In genomic region chr15:101455291-101455916, GRCh38 we compare ENCODE assay signal across 10 cellular contexts. TPM values are rescaled to one million over a fixed set of nuclear protein-coding genes. Genes with fewer than 3 reads are reported as not detected.
DNase-seq lines count a peak whose midpoint lies in the region; ATAC-seq and TF ChIP-seq lines count a peak whose summit lies in the region.
"Had no signal": no experiment of that assay in that cellular context is flagged by ENCODE, and none has a peak within 500 bp of the region (broad histone marks: within the 10 kb centered on the region; RNA-seq: fewer than 3 reads in every experiment).

No MANE protein-coding gene starts in this region.

- no peak overlapping the region; the same call in 1 of the 2 replicates for H3K4me3 Mint-ChIP-seq in HFFc6
- no peak overlapping the region for H3K4me3 Mint-ChIP-seq in type B pancreatic cell

- H3K4me1 Mint-ChIP-seq in HFFc6 (ENCODE audit: low read depth): peaks cover 19% of the 10 kb centered on the region
- H3K4me1 Mint-ChIP-seq in type B pancreatic cell (ENCODE audit: unreplicated experiment): peaks cover 47% of the 10 kb centered on the region

- TF ChIP-seq POLR2A in gastrocnemius medialis (IDR thresholded peaks at IDR 0.05): peak; percentile 41 to 65

- intact Hi-C loops in Right ventricle myocardium superior (cut with DNase I) (no loop called here), gastrocnemius medialis (cut with DNase I; ENCODE audit: low total_unique reads) (loop anchor here (1.0 to 10.0 kb wide), 2 partner anchors 45 to 189 kb away; no protein-coding TSS in a partner anchor)

- TF ChIP-seq CTCF in HFFc6 (IDR thresholded peaks at IDR 0.05): no peak
- TF ChIP-seq CTCF in gastrocnemius medialis (IDR thresholded peaks at IDR 0.05 in 4 of 5, conservative IDR thresholded peaks at IDR 0.05 in 1 of 5): no peak
- TF ChIP-seq CTCF in type B pancreatic cell (conservative IDR thresholded peaks at IDR 0.05): no peak

- H3K9me3 Mint-ChIP-seq in HFFc6: no peaks in the 10 kb centered on the region
- H3K9me3 Mint-ChIP-seq in type B pancreatic cell: no peaks in the 10 kb centered on the region
- H3K9me3 Mint-ChIP-seq: activated naive CD4-positive, alpha-beta T cell treated with anti-CD3 and anti-CD28 coated beads, Interleukin-2, amount 50 U/mL, for 72 hours had no signal

- ATAC-seq in Right ventricle myocardium superior (ENCODE audit: poor library complexity): peak; percentile 43
- ATAC-seq in gastrocnemius medialis: peak; percentile 92 to 94
- ATAC-seq: gastroesophageal sphincter had no signal

- H3K27me3 ChIP-seq in gastrocnemius medialis: no peaks in the 10 kb centered on the region

- peaks cover 32 to 41% of the 10 kb centered on the region in 2 donors for H3K4me1 ChIP-seq in gastrocnemius medialis

- H3K36me3 ChIP-seq in SK-N-MC (ENCODE audit: insufficient read depth, low read length) (no peaks in the 10 kb centered on the region), gastrocnemius medialis (no peaks in the 10 kb centered on the region)
- H3K36me3 ChIP-seq: gastroesophageal sphincter had no signal

- H3K9ac ChIP-seq in SK-N-MC (ENCODE audit: insufficient read length): no peak overlapping the region

- DNase-seq in HFFc6 (peak; percentile 66), SK-N-MC (ENCODE audit: low read depth, low spot score) (no peak), Right ventricle myocardium superior (no peak), gastrocnemius medialis (peak; percentile 84 to 89), SHP77 (lab: John Stamatoyannopoulos, UW) (no peak), type B pancreatic cell (ENCODE audit: extremely low spot score, unreplicated experiment) (no peak)
- DNase-seq in activated effector memory CD4-positive, alpha-beta T cell treated with Interleukin-2 at 50 U/mL for 16 hours: no peak
- DNase-seq: SHP77 treated with DMSO at 0.1 percent for 48 hours had no signal

- in situ Hi-C loops in gastrocnemius medialis (cut with MboI; ENCODE audit: low sequenced_read_pairs in 4 of 4): no loop called here

- H3K9me3 ChIP-seq in SK-N-MC (ENCODE audit: low read depth, low read length) (no peaks in the 10 kb centered on the region), gastrocnemius medialis (no peaks in the 10 kb centered on the region)
- H3K9me3 ChIP-seq: gastroesophageal sphincter had no signal

- H3K27me3 Mint-ChIP-seq in HFFc6 (ENCODE audit: insufficient read depth) (peaks cover 20% of the 10 kb centered on the region), type B pancreatic cell (peaks cover 7% of the 10 kb centered on the region)

- H3K36me3 Mint-ChIP-seq in HFFc6 (ENCODE audit: low read depth) (no peaks in the 10 kb centered on the region), type B pancreatic cell (no peaks in the 10 kb centered on the region)
- H3K36me3 Mint-ChIP-seq: activated naive CD4-positive, alpha-beta T cell treated with anti-CD3 and anti-CD28 coated beads, Interleukin-2, amount 50 U/mL, for 72 hours had no signal

- H3K27ac ChIP-seq in SK-N-MC (peak overlapping the region; percentile 40; the same call in 1 of the 2 replicates), gastrocnemius medialis (peak overlapping the region; percentile 78 to 94 (median 88))
- H3K27ac ChIP-seq: gastroesophageal sphincter had no signal

- no peak overlapping the region for H3K4me3 ChIP-seq in SK-N-MC
- H3K4me3 ChIP-seq in gastrocnemius medialis: no peak overlapping the region
- H3K4me3 ChIP-seq: gastroesophageal sphincter had no signal

- peak overlapping the region; percentile 53; the same call in 1 of the 2 replicates for H3K27ac Mint-ChIP-seq in HFFc6
- no peak overlapping the region for H3K27ac Mint-ChIP-seq in type B pancreatic cell

RNA-seq across cellular contexts. Expression of gene PCSK6, which starts 34.1 kb away (rescaled TPM):
- not detected for total RNA-seq in HFFc6 (2021; fragmentation: NEBNext Ultra II Directional; extraction: Animal tissue kit (Norgen Biotek cat#: 25700))
- total RNA-seq in Right ventricle myocardium superior (34.7 TPM), gastrocnemius medialis (10 to 100 TPM; 12.8 to 46.0 (median 23.6) TPM), type B pancreatic cell (ENCODE audit: low replicate concordance) (5.4 and 6.5 TPM in 2 replicates)

Comparison
In these comparisons a context has a peak if more than half of its experiments do, and no peak if none do; other contexts are left out.
1. DNase-seq: peak in HFFc6 (single experiment) and gastrocnemius medialis (2 of 2); none in SK-N-MC (single experiment), Right ventricle myocardium superior (single experiment), SHP77 (0 of 2), type B pancreatic cell (single experiment) and activated effector memory CD4-positive, alpha-beta T cell treated with Interleukin-2 at 50 U/mL for 16 hours (single experiment).